In genomic region chr6:132259070-132259469, GRCh38 we compare ENCODE assay signal across 1 cellular context.
TF ChIP-seq lines count a peak whose summit lies in the region.

No MANE protein-coding gene starts in this region.

TF ChIP-seq in HCT116, 20 proteins besides CTCF, POLR2A, EP300 and RAD21 (continued from another document):
- TF ChIP-seq ZBTB33 (IDR thresholded peaks at IDR 0.05; ENCODE audit: extremely low read depth, insufficient replicate concordance, low read length) (no peak), CBX3 (IDR thresholded peaks at IDR 0.05; ENCODE audit: low read depth) (no peak), POLR2AphosphoS5 (IDR thresholded peaks at IDR 0.05; ENCODE audit: low read depth, low read length) (no peak), MAX (IDR thresholded peaks at IDR 0.05) (no peak), YY1 (IDR thresholded peaks at IDR 0.05; ENCODE audit: extremely low read depth, insufficient replicate concordance, low read depth, low read length) (no peak)
TF ChIP-seq in HCT116: peak in this region for 0.
